Comparison of ENCODE assay signal across 23 cellular contexts in the genomic region with DNA sequence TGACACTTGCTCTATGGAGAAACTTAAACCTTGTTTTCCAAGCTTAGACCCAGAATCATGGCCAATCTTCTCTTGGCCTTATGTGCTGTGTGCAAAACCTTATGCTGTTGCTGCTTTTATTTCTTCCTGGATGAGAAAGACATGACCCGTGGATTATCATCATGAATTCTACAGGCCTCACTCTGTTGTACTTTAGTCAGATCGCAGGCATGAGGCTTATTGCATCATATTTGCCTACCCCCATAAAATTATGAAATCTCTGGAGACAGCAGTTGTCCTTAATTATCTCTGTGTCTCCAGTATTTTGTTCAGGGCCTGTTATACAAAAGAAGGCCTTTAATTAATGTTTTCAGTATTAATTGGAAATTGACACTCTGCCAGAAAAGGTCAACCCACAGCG.
A peak's percentile ranks its signal among the peaks of the same experiment; 100 is the strongest.
DNase-seq lines count a peak whose midpoint lies in the region; ATAC-seq and TF ChIP-seq lines count a peak whose summit lies in the region.
"Had no signal": no experiment of that assay in that cellular context is flagged by ENCODE, and none has a peak within 500 bp of the region (broad histone marks: within the 10 kb centered on the region; RNA-seq: fewer than 3 reads in every experiment).

No MANE protein-coding gene starts in this region.

- no peaks in the 10 kb centered on the region for H3K27me3 ChIP-seq in breast epithelium
- H3K27me3 ChIP-seq: ovary had no signal

- peak; percentile 77 for ATAC-seq in left colon
- ATAC-seq: natural killer cell; stimulated activated naive CD8-positive, alpha-beta T cell treated with anti-CD3 and anti-CD28 coated beads, Interleukin-15, amount 100 ng/mL, for 72 hours had no signal

- H3K27ac Mint-ChIP-seq in MCF 10A (ENCODE audit: low read depth, unreplicated experiment): peak overlapping the region; percentile 72
- no peak overlapping the region for H3K27ac Mint-ChIP-seq in activated T-cell treated with anti-CD3 and anti-CD28 coated beads, Interleukin-2, amount 50 U/mL, for 24 hours
- H3K27ac Mint-ChIP-seq: activated naive CD8-positive, alpha-beta T cell treated with anti-CD3 and anti-CD28 coated beads, Interleukin-2, amount 10 ng/mL, durations not matched to agents 7 days and 5 days; natural killer cell; stimulated activated naive CD8-positive, alpha-beta T cell treated with anti-CD3 and anti-CD28 coated beads, Interleukin-15, amount 100 ng/mL, for 72 hours; T-helper 1 cell treated with Interleukin-12 subunit alpha and Interleukin-12 subunit beta and Interleukin-4 antibody, amounts not matched to agents 30 μg/mL and 1 μg/mL, for 36 hours; type B pancreatic cell had no signal

- BruUV-seq in MCF 10A (replicated peaks; lab: Mats Ljungman, UMichigan): no TSS peak

- H3K36me3 Mint-ChIP-seq in MCF 10A (ENCODE audit: insufficient read depth, unreplicated experiment): no peaks in the 10 kb centered on the region
- H3K36me3 Mint-ChIP-seq in activated T-cell treated with anti-CD3 and anti-CD28 coated beads, Interleukin-2, amount 50 U/mL, for 24 hours (ENCODE audit: low read depth): no peaks in the 10 kb centered on the region
- H3K36me3 Mint-ChIP-seq: activated naive CD8-positive, alpha-beta T cell treated with anti-CD3 and anti-CD28 coated beads, Interleukin-2, amount 10 ng/mL, durations not matched to agents 7 days and 5 days; natural killer cell; type B pancreatic cell had no signal

- H3K9me3 ChIP-seq in breast epithelium: no peaks in the 10 kb centered on the region
- H3K9me3 ChIP-seq: ovary had no signal

- POLR2A ChIA-PET in MCF 10A (lab: Yijun Ruan, JAX): no interaction called here

- TF ChIP-seq POLR2A in breast epithelium (IDR thresholded peaks at IDR 0.05): no peak

- peaks cover 16% of the 10 kb centered on the region for H3K4me1 Mint-ChIP-seq in MCF 10A (ENCODE audit: insufficient read depth, unreplicated experiment)
- H3K4me1 Mint-ChIP-seq in activated T-cell treated with anti-CD3 and anti-CD28 coated beads, Interleukin-2, amount 50 U/mL, for 24 hours (ENCODE audit: low read depth): no peaks in the 10 kb centered on the region
- H3K4me1 Mint-ChIP-seq: activated naive CD8-positive, alpha-beta T cell treated with anti-CD3 and anti-CD28 coated beads, Interleukin-2, amount 10 ng/mL, durations not matched to agents 7 days and 5 days; natural killer cell; stimulated activated naive CD8-positive, alpha-beta T cell treated with anti-CD3 and anti-CD28 coated beads, Interleukin-15, amount 100 ng/mL, for 72 hours had no signal

- H3K4me1 ChIP-seq in breast epithelium: no peaks in the 10 kb centered on the region

- H3K4me3 ChIP-seq in breast epithelium: no peak overlapping the region
- H3K4me3 ChIP-seq: ovary had no signal

- TF ChIP-seq CTCF in MCF 10A (IDR thresholded peaks at IDR 0.05; ENCODE audit: unreplicated experiment): no peak
- TF ChIP-seq CTCF in breast epithelium (IDR thresholded peaks at IDR 0.05): no peak
- no peak for TF ChIP-seq CTCF in VCaP (conservative IDR thresholded peaks at IDR 0.05)

- no peaks in the 10 kb centered on the region for H3K36me3 ChIP-seq in breast epithelium
- H3K36me3 ChIP-seq: ovary had no signal

- DNase-seq in MCF 10A (ENCODE audit: unreplicated experiment) (peak; percentile 11), breast epithelium (ENCODE audit: low spot score in 2 of 2) (no peak), left colon (no peak), DMS79 treated with DMSO at 0.1 percent for 48 hours (lab: John Stamatoyannopoulos, UW) (no peak), substantia nigra (lab: John Stamatoyannopoulos, UW) (no peak), NCI-H1417 treated with DMSO at 0.1 percent for 48 hours (lab: John Stamatoyannopoulos, UW) (no peak)
- no peak for DNase-seq in activated T-cell treated with anti-CD3 and anti-CD28 coated beads, Interleukin-2, amount 50 U/mL, for 24 hours
- DNase-seq: ACHN; activated CD4-positive, alpha-beta T cell treated with anti-CD3 and anti-CD28 coated beads, Interleukin-2, amount 50 U/mL, for 4 hours; activated CD8-positive, alpha-beta memory T cell treated with anti-CD3 and anti-CD28 coated beads, Interleukin-2, amount 50 U/mL, for 48 hours; activated effector memory CD4-positive, alpha-beta T cell treated with Interleukin-2 at 50 U/mL for 16 hours; activated naive CD8-positive, alpha-beta T cell treated with anti-CD3 and anti-CD28 coated beads, Interleukin-2, amount 10 ng/mL, durations not matched to agents 7 days and 5 days; effector memory CD4-positive, alpha-beta T cell; natural killer cell; NCI-H187; NCI-H226; ovary; stimulated activated naive CD8-positive, alpha-beta T cell treated with anti-CD3 and anti-CD28 coated beads, Interleukin-15, amount 100 ng/mL, for 72 hours had no signal

- no peak overlapping the region for H3K27ac ChIP-seq in breast epithelium
- peak overlapping the region; percentile 10; the same call in 1 of the 2 replicates for H3K27ac ChIP-seq in VCaP
- H3K27ac ChIP-seq in substantia nigra (ENCODE audit: low read depth, low read length, poor library complexity, severe bottlenecking): no peak overlapping the region
- H3K27ac ChIP-seq: C4-2B, HL-60, ovary had no signal

- intact Hi-C loops in MCF 10A (cut with micrococcal nuclease): no loop called here
- intact Hi-C loops in breast epithelium (cut with DNase I; ENCODE audit: low total_unique reads): no loop called here
- intact Hi-C loops in left colon (cut with DNase I, micrococcal nuclease): no loop called here

- no peaks in the 10 kb centered on the region for H3K27me3 Mint-ChIP-seq in MCF 10A (ENCODE audit: insufficient read depth, unreplicated experiment)
- no peaks in the 10 kb centered on the region for H3K27me3 Mint-ChIP-seq in activated T-cell treated with anti-CD3 and anti-CD28 coated beads, Interleukin-2, amount 50 U/mL, for 24 hours

- CTCF ChIA-PET in MCF 10A (lab: Yijun Ruan, JAX): interaction anchor here (0.6 kb wide), 1 partner anchor 101 kb away, joined by 3 read pairs; no protein-coding TSS in a partner anchor

- H3K9me3 Mint-ChIP-seq in MCF 10A (ENCODE audit: unreplicated experiment): no peaks in the 10 kb centered on the region
- no peaks in the 10 kb centered on the region for H3K9me3 Mint-ChIP-seq in activated T-cell treated with anti-CD3 and anti-CD28 coated beads, Interleukin-2, amount 50 U/mL, for 24 hours
- H3K9me3 Mint-ChIP-seq: activated naive CD8-positive, alpha-beta T cell treated with anti-CD3 and anti-CD28 coated beads, Interleukin-2, amount 10 ng/mL, durations not matched to agents 7 days and 5 days; T-helper 1 cell treated with Interleukin-12 subunit alpha and Interleukin-12 subunit beta and Interleukin-4 antibody, amounts not matched to agents 30 μg/mL and 1 μg/mL, for 36 hours; type B pancreatic cell had no signal

- no peak overlapping the region for H3K4me3 Mint-ChIP-seq in MCF 10A (ENCODE audit: unreplicated experiment)
- no peak overlapping the region for H3K4me3 Mint-ChIP-seq in activated T-cell treated with anti-CD3 and anti-CD28 coated beads, Interleukin-2, amount 50 U/mL, for 24 hours
- H3K4me3 Mint-ChIP-seq: activated naive CD8-positive, alpha-beta T cell treated with anti-CD3 and anti-CD28 coated beads, Interleukin-2, amount 10 ng/mL, durations not matched to agents 7 days and 5 days; natural killer cell; stimulated activated naive CD8-positive, alpha-beta T cell treated with anti-CD3 and anti-CD28 coated beads, Interleukin-15, amount 100 ng/mL, for 72 hours; T-helper 1 cell treated with Interleukin-12 subunit alpha and Interleukin-12 subunit beta and Interleukin-4 antibody, amounts not matched to agents 30 μg/mL and 1 μg/mL, for 36 hours; type B pancreatic cell had no signal
